In the genomic region with DNA sequence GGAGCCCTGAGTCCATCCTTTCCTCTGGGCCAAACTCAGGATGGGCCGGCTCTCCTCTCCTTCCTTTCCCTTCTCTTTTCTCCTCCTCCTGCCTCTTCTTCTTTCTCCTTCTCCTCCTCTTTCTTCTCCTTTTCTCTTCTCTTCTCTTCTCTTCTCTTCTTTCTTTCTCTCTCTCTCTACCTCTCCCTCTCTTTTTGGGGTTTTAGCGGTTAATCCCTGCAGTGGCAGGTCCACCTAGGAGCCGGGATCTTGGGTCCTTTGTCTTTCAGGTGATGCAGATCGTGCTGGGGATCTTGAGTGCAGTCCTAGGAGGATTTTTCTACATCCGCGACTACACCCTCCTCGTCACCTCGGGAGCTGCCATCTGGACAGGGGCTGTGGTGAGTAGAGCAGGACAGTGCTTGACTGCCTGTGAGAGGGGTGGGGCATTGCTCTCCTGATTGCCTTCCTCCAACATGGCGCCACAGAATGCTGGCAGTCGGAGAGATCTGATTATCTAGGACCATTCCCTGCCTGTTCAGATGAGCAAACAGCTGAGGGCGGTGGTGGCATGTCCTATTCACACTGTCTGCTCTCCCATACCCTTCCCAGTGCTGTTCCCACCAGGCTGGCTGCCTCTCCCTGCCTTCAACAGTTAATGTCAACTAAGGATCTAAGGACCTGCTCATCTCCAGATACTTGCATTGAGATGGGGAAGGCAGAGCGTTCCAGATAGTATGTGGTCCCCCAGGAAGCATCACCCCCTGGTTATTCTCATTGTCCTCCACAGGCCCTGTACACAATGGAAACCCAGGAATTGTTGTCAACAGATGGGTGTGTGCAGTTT, we compare ENCODE assay signal across 15 cellular contexts. TPM values are rescaled to one million over a fixed set of nuclear protein-coding genes. Genes with fewer than 3 reads are reported as not detected.
DNase-seq lines count a peak whose midpoint lies in the region; ATAC-seq and TF ChIP-seq lines count a peak whose summit lies in the region.
"Had no signal": no experiment of that assay in that cellular context is flagged by ENCODE, and none has a peak within 500 bp of the region (broad histone marks: within the 10 kb centered on the region; RNA-seq: fewer than 3 reads in every experiment).

No MANE protein-coding gene starts in this region.

- H3K9me3 Mint-ChIP-seq in T-helper 1 cell treated with Interleukin-12 subunit alpha and Interleukin-12 subunit beta and Interleukin-4 antibody, amounts not matched to agents 30 μg/mL and 1 μg/mL, for 36 hours: no peaks in the 10 kb centered on the region
- H3K9me3 Mint-ChIP-seq in stimulated activated naive CD8-positive, alpha-beta T cell treated with anti-CD3 and anti-CD28 coated beads, Interleukin-15, amount 100 ng/mL, for 72 hours: peaks cover 0 to 8% of the 10 kb centered on the region in 2 donors
- H3K9me3 Mint-ChIP-seq: activated CD8-positive, alpha-beta T cell treated with anti-CD3 and anti-CD28 coated beads for 36 hours had no signal

- H3K4me3 ChIP-seq in WERI-Rb-1 (ENCODE audit: low read depth, low read length): peak overlapping the region; percentile 55
- peak overlapping the region; percentile 77 to 92 (median 92) for H3K4me3 ChIP-seq in right lobe of liver

- peaks cover 1% of the 10 kb centered on the region for H3K4me1 Mint-ChIP-seq in T-helper 1 cell treated with Interleukin-12 subunit alpha and Interleukin-12 subunit beta and Interleukin-4 antibody, amounts not matched to agents 30 μg/mL and 1 μg/mL, for 36 hours (ENCODE audit: low read depth)
- H3K4me1 Mint-ChIP-seq in stimulated activated naive CD8-positive, alpha-beta T cell treated with anti-CD3 and anti-CD28 coated beads, Interleukin-15, amount 100 ng/mL, for 72 hours: peaks cover 11% of the 10 kb centered on the region

- 53% methylated on average over 6 of the region's 12 CpGs for WGBS in right lobe of liver (ENCODE audit: insufficient coverage, low coverage, low lambda C conversion rate, missing lambda C conversion rate)

- H3K36me3 Mint-ChIP-seq in T-helper 1 cell treated with Interleukin-12 subunit alpha and Interleukin-12 subunit beta and Interleukin-4 antibody, amounts not matched to agents 30 μg/mL and 1 μg/mL, for 36 hours (ENCODE audit: low read depth): peaks cover 4% of the 10 kb centered on the region

- no peaks in the 10 kb centered on the region for H3K27me3 ChIP-seq in WERI-Rb-1 (ENCODE audit: insufficient read depth, low read depth, severe bottlenecking)
- H3K27me3 ChIP-seq in right lobe of liver: no peaks in the 10 kb centered on the region
- H3K27me3 ChIP-seq: testis had no signal

- H3K4me1 ChIP-seq in right lobe of liver: peaks cover 0 to 21% (median 0%) of the 10 kb centered on the region in 4 donors

- H3K4me3 Mint-ChIP-seq in T-helper 1 cell treated with Interleukin-12 subunit alpha and Interleukin-12 subunit beta and Interleukin-4 antibody, amounts not matched to agents 30 μg/mL and 1 μg/mL, for 36 hours: peak overlapping the region; percentile 19
- peak overlapping the region; percentile 11 to 25 for H3K4me3 Mint-ChIP-seq in stimulated activated naive CD8-positive, alpha-beta T cell treated with anti-CD3 and anti-CD28 coated beads, Interleukin-15, amount 100 ng/mL, for 72 hours

- H3K27ac ChIP-seq in WERI-Rb-1 (peak overlapping the region; percentile 85), right lobe of liver (peak overlapping the region; percentile 90 to 97 (median 95))
- H3K27ac ChIP-seq: left lung, testis had no signal

- peaks cover 48% of the 10 kb centered on the region for H3K27me3 Mint-ChIP-seq in T-helper 1 cell treated with Interleukin-12 subunit alpha and Interleukin-12 subunit beta and Interleukin-4 antibody, amounts not matched to agents 30 μg/mL and 1 μg/mL, for 36 hours (ENCODE audit: low read depth)
- peaks cover 70% of the 10 kb centered on the region for H3K27me3 Mint-ChIP-seq in stimulated activated naive CD8-positive, alpha-beta T cell treated with anti-CD3 and anti-CD28 coated beads, Interleukin-15, amount 100 ng/mL, for 72 hours

- H3K9me3 ChIP-seq in WERI-Rb-1 (ENCODE audit: severe bottlenecking) (peaks cover 5% of the 10 kb centered on the region), right lobe of liver (no peaks in the 10 kb centered on the region)
- H3K9me3 ChIP-seq: testis had no signal

- H3K36me3 ChIP-seq in WERI-Rb-1 (0 out of 2 replicates have a peak, but pooled peaks cover 2% of the 10 kb centered on the region), right lobe of liver (peaks cover 0 to 35% (median 16%) of the 10 kb centered on the region in 4 donors)
- H3K36me3 ChIP-seq: left lung had no signal

- no peak for DNase-seq in T-helper 1 cell
- peak; percentile 88 for DNase-seq in WERI-Rb-1
- DNase-seq in right lobe of liver: peak in 1 of 3 donors; percentile 55
- DNase-seq in stimulated activated naive CD8-positive, alpha-beta T cell treated with anti-CD3 and anti-CD28 coated beads, Interleukin-15, amount 100 ng/mL, for 72 hours: no peak
- DNase-seq: activated CD8-positive, alpha-beta T cell treated with anti-CD3 and anti-CD28 coated beads for 36 hours; cortex of kidney; NCI-H1694 treated with DMSO at 0.1 percent for 48 hours; testis had no signal

- TF ChIP-seq POLR2A in right lobe of liver (IDR thresholded peaks at IDR 0.05): no peak

- intact Hi-C loops in right lobe of liver (cut with DNase I): loop anchor here in 1 of 2 donors (10.0 kb wide), 1 partner anchor 73 kb away; no protein-coding TSS in a partner anchor

- H3K27ac Mint-ChIP-seq in T-helper 1 cell treated with Interleukin-12 subunit alpha and Interleukin-12 subunit beta and Interleukin-4 antibody, amounts not matched to agents 30 μg/mL and 1 μg/mL, for 36 hours: peak overlapping the region; percentile 19
- peak overlapping the region in 1 of 2 donors; percentile 55 for H3K27ac Mint-ChIP-seq in stimulated activated naive CD8-positive, alpha-beta T cell treated with anti-CD3 and anti-CD28 coated beads, Interleukin-15, amount 100 ng/mL, for 72 hours
- H3K27ac Mint-ChIP-seq: activated CD8-positive, alpha-beta T cell treated with anti-CD3 and anti-CD28 coated beads for 36 hours had no signal

- ATAC-seq in right lobe of liver (peak; percentile 6 to 32 (median 18)), GM19328 (IDR thresholded peaks at IDR 0.05; ENCODE audit: unreplicated experiment) (no peak), GM21786 (IDR thresholded peaks at IDR 0.05; ENCODE audit: unreplicated experiment) (no peak), HG03442 (IDR thresholded peaks at IDR 0.05; ENCODE audit: unreplicated experiment) (no peak)
- no peak for ATAC-seq in stimulated activated naive CD8-positive, alpha-beta T cell treated with anti-CD3 and anti-CD28 coated beads, Interleukin-15, amount 100 ng/mL, for 72 hours
- ATAC-seq: activated CD8-positive, alpha-beta T cell treated with anti-CD3 and anti-CD28 coated beads for 36 hours had no signal

- peak; percentile 14; the same call in 1 of the 2 replicates for TF ChIP-seq CTCF in WERI-Rb-1 (IDR thresholded peaks at IDR 0.05; ENCODE audit: low read depth, low read length)
- no peak for TF ChIP-seq CTCF in right lobe of liver (IDR thresholded peaks at IDR 0.05)

RNA-seq across cellular contexts. Expression of a gene that starts 1.6 kb away (rescaled TPM):
- 1,000 to 10,000 TPM in 1 of 6 experiments, 100 to 1,000 TPM in 5; 441 to 1,033 (median 702) TPM for total RNA-seq in right lobe of liver
- total RNA-seq: activated CD8-positive, alpha-beta T cell treated with anti-CD3 and anti-CD28 coated beads for 36 hours; fibroblast of villous mesenchyme; pulmonary artery endothelial cell had no signal

RNA-seq across cellular contexts. Expression of a gene that starts 2.0 kb away (rescaled TPM):
- 1,000 to 10,000 TPM in 1 of 6 experiments, 100 to 1,000 TPM in 5; 711 to 1,315 (median 795) TPM for total RNA-seq in right lobe of liver
- total RNA-seq: activated CD8-positive, alpha-beta T cell treated with anti-CD3 and anti-CD28 coated beads for 36 hours; pulmonary artery endothelial cell had no signal

RNA-seq across cellular contexts. Expression of a gene that starts 50.2 kb away (rescaled TPM):
- 10 to 100 TPM in 1 of 6 experiments, 1 to 10 TPM in 2, not detected in 3; 2.2 to 17.5 (median 9.4) TPM for total RNA-seq in right lobe of liver
- total RNA-seq: activated CD8-positive, alpha-beta T cell treated with anti-CD3 and anti-CD28 coated beads for 36 hours; fibroblast of villous mesenchyme; pulmonary artery endothelial cell had no signal

Comparison
In these comparisons a context has a peak if more than half of its experiments do, and no peak if none do; other contexts are left out.
1. ATAC-seq: peak in right lobe of liver (4 of 4); none in stimulated activated naive CD8-positive, alpha-beta T cell treated with anti-CD3 and anti-CD28 coated beads, Interleukin-15, amount 100 ng/mL, for 72 hours (single experiment), GM19328 (single experiment), GM21786 (single experiment) and HG03442 (single experiment).